ENCODE assay signal across 8 cellular contexts in the genomic region with DNA sequence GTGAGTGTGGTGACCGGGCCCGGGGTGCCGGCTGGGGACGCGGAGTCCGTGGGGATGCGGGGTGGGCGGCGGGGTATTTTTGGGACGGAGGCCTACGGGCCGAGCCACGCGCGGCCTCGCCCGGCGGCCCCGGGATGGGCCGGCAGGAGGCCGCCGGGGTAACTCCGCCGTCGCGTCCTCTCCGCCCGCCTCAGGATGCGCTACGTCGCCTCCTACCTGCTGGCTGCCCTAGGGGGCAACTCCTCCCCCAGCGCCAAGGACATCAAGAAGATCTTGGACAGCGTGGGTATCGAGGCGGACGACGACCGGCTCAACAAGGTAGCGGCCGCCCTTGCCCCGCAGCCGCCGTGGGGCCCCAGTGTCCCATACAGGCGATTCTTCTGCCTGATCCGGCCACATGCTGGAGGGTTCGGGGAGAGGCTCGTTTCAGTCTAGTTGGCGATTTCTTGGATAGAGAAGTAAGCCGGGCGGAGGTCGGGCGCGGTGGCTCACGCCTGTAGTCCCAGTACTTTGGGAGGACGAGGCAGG. TPM values are rescaled to one million over a fixed set of nuclear protein-coding genes. Genes with fewer than 3 reads are reported as not detected.
DNase-seq lines count a peak whose midpoint lies in the region; ATAC-seq and TF ChIP-seq lines count a peak whose summit lies in the region.

No MANE protein-coding gene starts in this region.

- H3K4me1 ChIP-seq in gastrocnemius medialis, result peaks cover 35 to 37% of the 10 kb centered on the region in 2 donors

- H3K9ac ChIP-seq in SK-N-MC (ENCODE audit: insufficient read length), result peak overlapping the region; percentile 96

- peak overlapping the region; percentile 96 for H3K4me3 ChIP-seq in SK-N-MC
- H3K4me3 ChIP-seq in fibroblast of pulmonary artery (replicated peaks; ENCODE audit: low read depth, low read length), result peak overlapping the region; percentile 90
- peak overlapping the region; percentile 66 to 97 (median 78) for H3K4me3 ChIP-seq in gastrocnemius medialis

- no peak for DNase-seq in activated CD4-positive, alpha-beta T cell treated with anti-CD3 and anti-CD28 coated beads, Interleukin-2, amount 10 ng/mL, durations not matched to agents 24 days and 14 days
- DNase-seq in activated CD4-positive, alpha-beta T cell treated with anti-CD3 and anti-CD28 coated beads for 1 hour, result no peak
- no peak for DNase-seq in SK-N-MC (ENCODE audit: low read depth, low spot score)
- DNase-seq in fibroblast of pulmonary artery (ENCODE audit: low read depth), result no peak
- DNase-seq in gastrocnemius medialis, result no peak
- no peak for DNase-seq in Kasumi-1 (lab: John Stamatoyannopoulos, UW)
- no peak for DNase-seq in OCI-M1 (lab: John Stamatoyannopoulos, UW)
- DNase-seq in SK-N-DZ (ENCODE audit: low spot score), result no peak

- no peaks in the 10 kb centered on the region for H3K27me3 ChIP-seq in gastrocnemius medialis

- peaks cover 25% of the 10 kb centered on the region for H3K4me1 Mint-ChIP-seq in activated CD4-positive, alpha-beta T cell treated with anti-CD3 and anti-CD28 coated beads, Interleukin-2, amount 10 ng/mL, durations not matched to agents 24 days and 14 days

- peaks cover 35% of the 10 kb centered on the region for H3K36me3 Mint-ChIP-seq in activated CD4-positive, alpha-beta T cell treated with anti-CD3 and anti-CD28 coated beads, Interleukin-2, amount 10 ng/mL, durations not matched to agents 24 days and 14 days (ENCODE audit: low read depth)

- intact Hi-C loops in activated CD4-positive, alpha-beta T cell treated with anti-CD3 and anti-CD28 coated beads, Interleukin-2, amount 10 ng/mL, durations not matched to agents 24 days and 14 days (cut with micrococcal nuclease), result loop anchor here (2.0 kb wide), 1 partner anchor 17 kb away; a partner anchor contains a TSS
- intact Hi-C loops in gastrocnemius medialis (cut with DNase I; ENCODE audit: low total_unique reads), result no loop called here

- peak overlapping the region; percentile 94 for H3K4me3 Mint-ChIP-seq in activated CD4-positive, alpha-beta T cell treated with anti-CD3 and anti-CD28 coated beads, Interleukin-2, amount 10 ng/mL, durations not matched to agents 24 days and 14 days

- no peaks in the 10 kb centered on the region for H3K27me3 Mint-ChIP-seq in activated CD4-positive, alpha-beta T cell treated with anti-CD3 and anti-CD28 coated beads, Interleukin-2, amount 10 ng/mL, durations not matched to agents 24 days and 14 days

- H3K9me3 ChIP-seq in SK-N-MC (ENCODE audit: low read depth, low read length) (no peaks in the 10 kb centered on the region), gastrocnemius medialis (no peaks in the 10 kb centered on the region)

- in situ Hi-C loops in gastrocnemius medialis (cut with MboI; ENCODE audit: low sequenced_read_pairs in 4 of 4), result no loop called here

- H3K9me3 Mint-ChIP-seq in activated CD4-positive, alpha-beta T cell treated with anti-CD3 and anti-CD28 coated beads, Interleukin-2, amount 10 ng/mL, durations not matched to agents 24 days and 14 days, result no peaks in the 10 kb centered on the region

- peak overlapping the region; percentile 98 for H3K27ac Mint-ChIP-seq in activated CD4-positive, alpha-beta T cell treated with anti-CD3 and anti-CD28 coated beads, Interleukin-2, amount 10 ng/mL, durations not matched to agents 24 days and 14 days

- peaks cover 39% of the 10 kb centered on the region for H3K36me3 ChIP-seq in SK-N-MC (ENCODE audit: insufficient read depth, low read length)
- H3K36me3 ChIP-seq in gastrocnemius medialis, result peaks cover 0 to 34% of the 10 kb centered on the region in 2 donors

- TF ChIP-seq POLR2A in gastrocnemius medialis (IDR thresholded peaks at IDR 0.05), result peak in 1 of 2 donors; percentile 6

- peak; percentile 1 for ATAC-seq in gastrocnemius medialis

- H3K27ac ChIP-seq in SK-N-MC (peak overlapping the region; percentile 99), gastrocnemius medialis (peak overlapping the region; percentile 97 to 100 (median 100))

- no peak for TF ChIP-seq CTCF in fibroblast of pulmonary artery (IDR thresholded peaks at IDR 0.05; ENCODE audit: low read length, missing control alignments)
- no peak for TF ChIP-seq CTCF in gastrocnemius medialis (IDR thresholded peaks at IDR 0.05 in 4 of 5, conservative IDR thresholded peaks at IDR 0.05 in 1 of 5)

RNA-seq across cellular contexts. Expression of a gene that starts 0.3 kb away (rescaled TPM):
- total RNA-seq in activated CD4-positive, alpha-beta T cell treated with anti-CD3 and anti-CD28 coated beads, Interleukin-2, amount 10 ng/mL, durations not matched to agents 24 days and 14 days, result 2,367 and 2,377 TPM in 2 replicates
- 100 to 1,000 TPM; 314 to 600 (median 440) TPM for total RNA-seq in gastrocnemius medialis
- 565 and 971 TPM in 2 replicates for polyA plus RNA-seq in SK-N-DZ (2014; cell fraction: cytosol; rRNA removed)
- 537 and 699 TPM in 2 replicates for polyA plus RNA-seq in SK-N-DZ (2014; cell fraction: nucleus; rRNA removed)

RNA-seq across cellular contexts. Expression of a gene that starts 5.1 kb away (rescaled TPM):
- 28.9 and 29.6 TPM in 2 replicates for total RNA-seq in activated CD4-positive, alpha-beta T cell treated with anti-CD3 and anti-CD28 coated beads, Interleukin-2, amount 10 ng/mL, durations not matched to agents 24 days and 14 days
- 10 to 100 TPM in 2 of 4 donors, 1 to 10 TPM in 2; 6.3 to 35.7 (median 10.2) TPM for total RNA-seq in gastrocnemius medialis
- 23.1 and 29.8 TPM in 2 replicates for polyA plus RNA-seq in SK-N-DZ (2014; cell fraction: cytosol; rRNA removed)
- 204 and 229 TPM in 2 replicates for polyA plus RNA-seq in SK-N-DZ (2014; cell fraction: nucleus; rRNA removed)

RNA-seq across cellular contexts. Expression of a gene that starts 8.6 kb away (rescaled TPM):
- 55.0 and 56.4 TPM in 2 replicates for total RNA-seq in activated CD4-positive, alpha-beta T cell treated with anti-CD3 and anti-CD28 coated beads, Interleukin-2, amount 10 ng/mL, durations not matched to agents 24 days and 14 days
- 10 to 100 TPM; 58.9 to 93.3 (median 91.7) TPM for total RNA-seq in gastrocnemius medialis
- 23.7 and 25.9 TPM in 2 replicates for polyA plus RNA-seq in SK-N-DZ (2014; cell fraction: cytosol; rRNA removed)
- polyA plus RNA-seq in SK-N-DZ (2014; cell fraction: nucleus; rRNA removed), result 119 and 135 TPM in 2 replicates

RNA-seq across cellular contexts. Expression of a gene that starts 12.0 kb away (rescaled TPM):
- 84.9 and 90.3 TPM in 2 replicates for total RNA-seq in activated CD4-positive, alpha-beta T cell treated with anti-CD3 and anti-CD28 coated beads, Interleukin-2, amount 10 ng/mL, durations not matched to agents 24 days and 14 days
- 1 to 10 TPM in 2 of 4 donors, under 1 TPM in 1, not detected in 1; 0.80 to 1.5 (median 1.0) TPM for total RNA-seq in gastrocnemius medialis
- 32.0 and 34.3 TPM in 2 replicates for polyA plus RNA-seq in SK-N-DZ (2014; cell fraction: cytosol; rRNA removed)
- polyA plus RNA-seq in SK-N-DZ (2014; cell fraction: nucleus; rRNA removed), result 86.5 and 103 TPM in 2 replicates

RNA-seq across cellular contexts. Expression of a gene that starts 17.6 kb away (rescaled TPM):
- total RNA-seq in activated CD4-positive, alpha-beta T cell treated with anti-CD3 and anti-CD28 coated beads, Interleukin-2, amount 10 ng/mL, durations not matched to agents 24 days and 14 days, result 1.5 and 3.0 TPM in 2 replicates
- 1 to 10 TPM; 3.3 to 4.5 (median 4.0) TPM for total RNA-seq in gastrocnemius medialis
- 25.4 and 33.1 TPM in 2 replicates for polyA plus RNA-seq in SK-N-DZ (2014; cell fraction: cytosol; rRNA removed)
- 281 and 344 TPM in 2 replicates for polyA plus RNA-seq in SK-N-DZ (2014; cell fraction: nucleus; rRNA removed)
